8 cellular contexts compared by ENCODE assay signal in genomic region chr2:127884841-127885301, GRCh38. TPM values are rescaled to one million over a fixed set of nuclear protein-coding genes. Genes with fewer than 3 reads are reported as not detected.
DNase-seq lines count a peak whose midpoint lies in the region; ATAC-seq, FAIRE-seq and TF ChIP-seq lines count a peak whose summit lies in the region.
"Not testable (repeated sequence)": the region's sequence is repeated elsewhere in the genome, so short reads cannot be mapped to it uniquely, and the experiment has no call there.

No MANE protein-coding gene starts in this region.

- 1 to 4% methylated on average over 8 to 11 of the region's 11 CpGs for WGBS in endodermal cell (ENCODE audit: insufficient coverage in 1 of 2, insufficient read length in 1 of 2), 2 experiments

- TF ChIP-seq CTCF in C4-2B (conservative IDR thresholded peaks at IDR 0.05); RWPE2 (IDR thresholded peaks at IDR 0.05; ENCODE audit: poor library complexity, severe bottlenecking); endodermal cell (conservative IDR thresholded peaks at IDR 0.05); kidney (IDR thresholded peaks at IDR 0.05; ENCODE audit: borderline replicate concordance, extremely low read depth, insufficient read depth); neural progenitor cell (IDR thresholded peaks at IDR 0.05): not testable (repeated sequence)

- H3K4me2 ChIP-seq in neural progenitor cell: peak overlapping the region; percentile 93

- H2AFZ ChIP-seq in neural progenitor cell (replicated peaks): not testable (repeated sequence)

- H3K9ac ChIP-seq in HUES6 (ENCODE audit: low read length): peak overlapping the region; percentile 83
- peak overlapping the region; percentile 54 for H3K9ac ChIP-seq in endodermal cell (ENCODE audit: extremely low read depth, low read length, poor library complexity, severe bottlenecking)
- peak overlapping the region in 1 of 2 donors; percentile 14 for H3K9ac ChIP-seq in kidney (ENCODE audit: low read length in 2 of 2)
- H3K9ac ChIP-seq in neural progenitor cell: peak overlapping the region; percentile 54

- H3K79me2 ChIP-seq in neural progenitor cell (ENCODE audit: low read depth): peaks cover 68% of the 10 kb centered on the region

- intact Hi-C loops in kidney (cut with DNase I): not testable (repeated sequence)

- peak overlapping the region; percentile 72 for H3K27ac Mint-ChIP-seq in activated naive CD8-positive, alpha-beta T cell
- H3K27ac Mint-ChIP-seq in endodermal cell (peak overlapping the region; percentile 92), neural progenitor cell (peak overlapping the region; percentile 88)

- H3K9me3 Mint-ChIP-seq in activated naive CD8-positive, alpha-beta T cell (ENCODE audit: low read depth); endodermal cell; neural progenitor cell: not testable (repeated sequence)

- peak overlapping the region; percentile 95 for H3K4me3 Mint-ChIP-seq in activated naive CD8-positive, alpha-beta T cell
- H3K4me3 Mint-ChIP-seq in endodermal cell: peak overlapping the region; percentile 84
- H3K4me3 Mint-ChIP-seq in neural progenitor cell: peak overlapping the region; percentile 89

- H3K36me3 ChIP-seq in HUES6 (ENCODE audit: control insufficient read depth, insufficient read depth, low read length) (peaks cover 38% of the 10 kb centered on the region), RWPE2 (ENCODE audit: low read depth) (peaks cover 39% of the 10 kb centered on the region), endodermal cell (ENCODE audit: control insufficient read depth, insufficient read depth, low read length) (peaks cover 42% of the 10 kb centered on the region), neural progenitor cell (peaks cover 18% of the 10 kb centered on the region)
- H3K36me3 ChIP-seq in kidney (ENCODE audit: control insufficient read depth in 1 of 2, insufficient read depth in 2 of 2, low read length in 2 of 2): not testable (repeated sequence)

- H3K4me1 ChIP-seq in HUES6 (ENCODE audit: control insufficient read depth, insufficient read depth, low read length) (peaks cover 16% of the 10 kb centered on the region), RWPE2 (ENCODE audit: insufficient read depth, poor library complexity, severe bottlenecking) (peaks cover 17% of the 10 kb centered on the region), kidney (ENCODE audit: control insufficient read depth in 1 of 2, insufficient read depth in 1 of 2, low read depth in 1 of 2, low read length in 2 of 2) (peaks cover 5 to 14% of the 10 kb centered on the region in 2 donors), neural progenitor cell (peaks cover 20% of the 10 kb centered on the region)
- not testable (repeated sequence) for H3K4me1 ChIP-seq in endodermal cell (ENCODE audit: control insufficient read depth, insufficient read depth, low read length)

- H3F3A ChIP-seq in neural progenitor cell (ENCODE audit: low read depth): not testable (repeated sequence)

- not testable (repeated sequence) for H3K9me3 ChIP-seq in HUES6 (ENCODE audit: control insufficient read depth, insufficient read depth, low read depth, low read length); RWPE2 (ENCODE audit: severe bottlenecking); endodermal cell (ENCODE audit: control insufficient read depth, low read length); kidney (ENCODE audit: control insufficient read depth in 1 of 2, low read length in 2 of 2); neural progenitor cell (ENCODE audit: low read depth)

- H3K4me1 Mint-ChIP-seq in activated naive CD8-positive, alpha-beta T cell (ENCODE audit: low read depth): peaks cover 62% of the 10 kb centered on the region
- H3K4me1 Mint-ChIP-seq in endodermal cell: peaks cover 19% of the 10 kb centered on the region
- peaks cover 27% of the 10 kb centered on the region for H3K4me1 Mint-ChIP-seq in neural progenitor cell

- peaks cover 36% of the 10 kb centered on the region for H4K20me1 ChIP-seq in neural progenitor cell (ENCODE audit: low read depth)

- H3K4me3 ChIP-seq in HUES6 (ENCODE audit: low read depth, low read length) (peak overlapping the region; percentile 72), RWPE2 (ENCODE audit: severe bottlenecking) (peak overlapping the region; percentile 44), endodermal cell (ENCODE audit: low read length) (peak overlapping the region; percentile 84), kidney (ENCODE audit: low read length in 2 of 2) (peak overlapping the region; percentile 48 to 68), neural progenitor cell (peak overlapping the region; percentile 87)

- H3K27me3 Mint-ChIP-seq in activated naive CD8-positive, alpha-beta T cell; endodermal cell (ENCODE audit: insufficient read depth); neural progenitor cell (ENCODE audit: insufficient read depth, low read depth): not testable (repeated sequence)

- not testable (repeated sequence) for H3K36me3 Mint-ChIP-seq in activated naive CD8-positive, alpha-beta T cell; neural progenitor cell
- H3K36me3 Mint-ChIP-seq in endodermal cell (ENCODE audit: low read depth): peaks cover 36% of the 10 kb centered on the region

- H3K27me3 ChIP-seq in HUES6 (ENCODE audit: control insufficient read depth, insufficient read depth, low read length); RWPE2 (ENCODE audit: insufficient read depth, poor library complexity, severe bottlenecking); endodermal cell (ENCODE audit: control insufficient read depth, insufficient read depth, low read length, poor library complexity, severe bottlenecking); neural progenitor cell: not testable (repeated sequence)

- not testable (repeated sequence) for ATAC-seq in RWPE2 (ENCODE audit: low read depth)

- FAIRE-seq in kidney (lab: Jason Lieb, UNC): not testable (repeated sequence)

- not testable (repeated sequence) for DNase-seq in RWPE2 (ENCODE audit: low spot score); kidney; neural progenitor cell (ENCODE audit: low spot score)
- DNase-seq in endodermal cell (peak; percentile 59), stromal cell of bone marrow (ENCODE audit: low read depth) (peak; percentile 6)

- H3K27ac ChIP-seq in C4-2B (peak overlapping the region; percentile 45), RWPE2 (ENCODE audit: poor library complexity, severe bottlenecking) (peak overlapping the region; percentile 74), endodermal cell (ENCODE audit: low read depth, low read length) (peak overlapping the region; percentile 39), kidney (ENCODE audit: low read depth in 2 of 2, low read length in 2 of 2) (peak overlapping the region; percentile 5 to 82)
- H3K27ac ChIP-seq in HUES6 (ENCODE audit: low read depth, low read length); neural progenitor cell: not testable (repeated sequence)

RNA-seq across cellular contexts. Expression of gene AMMECR1L, which starts 0.9 kb away (rescaled TPM):
- total RNA-seq in endodermal cell (10 to 100 TPM; 21.7 to 22.0 TPM), kidney (16.4 TPM), neural progenitor cell (ENCODE audit: low replicate concordance) (19.0 and 21.0 TPM in 2 replicates)
- 18.1 TPM for polyA plus RNA-seq in endodermal cell (2013, experiment 1 of 2)
- polyA plus RNA-seq in endodermal cell (2013, experiment 2 of 2): 18.5 TPM
- 6.3 TPM for polyA plus RNA-seq in kidney (ENCODE audit: insufficient read depth, low read depth, low replicate concordance)

RNA-seq across cellular contexts. Expression of gene POLR2D, which starts 26.9 kb away (rescaled TPM):
- 10 to 100 TPM; 56.1 to 70.4 TPM for total RNA-seq in endodermal cell
- polyA plus RNA-seq in endodermal cell (2013, experiment 1 of 2): 53.0 TPM
- 55.3 TPM for polyA plus RNA-seq in endodermal cell (2013, experiment 2 of 2)
- 21.5 TPM for total RNA-seq in kidney
- 7.9 TPM for polyA plus RNA-seq in kidney (ENCODE audit: insufficient read depth, low read depth, low replicate concordance)
- 32.2 and 33.7 TPM in 2 replicates for total RNA-seq in neural progenitor cell (ENCODE audit: low replicate concordance)
